ENCODE assay signal across 30 cellular contexts in the genomic region with DNA sequence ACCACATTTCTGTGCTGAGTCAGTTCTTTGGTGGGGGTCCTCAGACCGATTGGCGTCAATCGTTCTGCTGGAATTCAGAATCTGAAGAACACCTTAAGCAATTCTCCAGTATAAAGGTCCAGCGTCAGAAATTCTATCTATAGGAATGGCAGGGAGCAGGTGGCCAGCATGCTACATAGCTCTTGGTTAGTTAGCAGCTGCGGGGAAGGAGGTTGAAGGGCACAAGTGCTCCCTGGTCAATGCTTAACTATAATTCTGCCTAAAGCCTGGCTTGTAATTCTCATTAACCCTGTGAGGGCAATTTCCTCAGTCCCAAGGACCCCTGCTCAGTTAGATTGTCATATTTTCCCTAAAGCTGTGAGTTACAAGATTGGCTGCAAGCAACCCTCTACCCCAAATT.
"Had no signal": no experiment of that assay in that cellular context is flagged by ENCODE, and none has a peak within 500 bp of the region (broad histone marks: within the 10 kb centered on the region; RNA-seq: fewer than 3 reads in every experiment).

No MANE protein-coding gene starts in this region.

- H3K27ac ChIP-seq: adrenal gland, body of pancreas, cardiac muscle cell, colonic mucosa, dorsolateral prefrontal cortex, esophagus muscularis mucosa, gastroesophageal sphincter, WERI-Rb-1 had no signal

- H3K36me3 ChIP-seq: adrenal gland, cardiac muscle cell, colonic mucosa, esophagus muscularis mucosa, gastroesophageal sphincter, WERI-Rb-1 had no signal

- H3K4me3 ChIP-seq: adrenal gland, body of pancreas, cardiac muscle cell, colonic mucosa, dorsolateral prefrontal cortex, esophagus muscularis mucosa, gastroesophageal sphincter had no signal

- ATAC-seq: activated CD4-positive, CD25-positive, alpha-beta regulatory T cell treated with anti-CD3 and anti-CD28 coated beads, Interleukin-2, amount 50 U/mL, for 24 hours; activated CD8-positive, alpha-beta T cell treated with anti-CD3 and anti-CD28 coated beads for 36 hours; activated naive CD8-positive, alpha-beta T cell treated with anti-CD3 and anti-CD28 coated beads, Interleukin-2, amount 50 U/mL, for 24 hours; body of pancreas; gastroesophageal sphincter; T-helper 17 cell had no signal

- H3K4me1 ChIP-seq: colonic mucosa, gastroesophageal sphincter had no signal

- H3K9me3 ChIP-seq: adrenal gland, body of pancreas, colonic mucosa, esophagus muscularis mucosa, gastroesophageal sphincter had no signal

- H3K27me3 ChIP-seq: adrenal gland, body of pancreas, cardiac muscle cell, colonic mucosa, dorsolateral prefrontal cortex, esophagus muscularis mucosa, gastroesophageal sphincter had no signal

- DNase-seq: activated B cell treated with CpG ODN at 0.5 μM for 24 hours; activated CD4-positive, alpha-beta T cell treated with anti-CD3 and anti-CD28 coated beads for 48 hours; activated CD4-positive, alpha-beta T cell treated with anti-CD3 and anti-CD28 coated beads, Interleukin-2, amount 50 U/mL, for 1 hour; activated CD4-positive, alpha-beta T cell treated with anti-CD3 and anti-CD28 coated beads, Interleukin-2, amount 50 U/mL, for 48 hours; activated CD8-positive, alpha-beta memory T cell treated with anti-CD3 and anti-CD28 coated beads for 24 hours; activated CD8-positive, alpha-beta T cell treated with anti-CD3 and anti-CD28 coated beads for 36 hours; activated effector memory CD4-positive, alpha-beta T cell treated with anti-CD3 and anti-CD28 coated beads, Interleukin-2, amount 50 U/mL, for 16 hours; activated naive CD4-positive, alpha-beta T cell treated with anti-CD3 and anti-CD28 coated beads for 36 hours; activated naive CD8-positive, alpha-beta T cell treated with anti-CD3 and anti-CD28 coated beads for 36 hours; activated naive CD8-positive, alpha-beta T cell treated with anti-CD3 and anti-CD28 coated beads, Interleukin-2, amount 50 U/mL, for 24 hours; activated T-cell treated with anti-CD3 and anti-CD28 coated beads, Interleukin-2, amount 50 U/mL, for 48 hours; adrenal gland; amygdala; aorta; body of pancreas; central memory CD4-positive, alpha-beta T cell; cerebellar nuclear complex; colonic mucosa; dorsolateral prefrontal cortex; effector memory CD4-positive, alpha-beta T cell; erythroblast; foreskin melanocyte; T-helper 1 cell; T-helper 17 cell; T1000; WERI-Rb-1 had no signal
